In genomic region chr2:142621287-142621686, GRCh38 we compare ENCODE assay signal across 34 cellular contexts.
"Had no signal": no experiment of that assay in that cellular context is flagged by ENCODE, and none has a peak within 500 bp of the region (broad histone marks: within the 10 kb centered on the region; RNA-seq: fewer than 3 reads in every experiment).

No MANE protein-coding gene starts in this region.

- H3K27me3 ChIP-seq: MG63 had no signal

- H3K27ac ChIP-seq: KMS-11 had no signal

- DNase-seq: Karpas-422, Kasumi-1, KG1, MG63, MM.1S, MV-4-11, NCI-H1048, NCI-H1092, NCI-H1092 treated with DMSO at 0.1 percent for 48 hours, NCI-H1105, NCI-H1105 treated with DMSO at 0.1 percent for 48 hours, NCI-H1417, NCI-H1417 treated with DMSO at 0.1 percent for 48 hours, NCI-H1436, NCI-H1436 treated with DMSO at 0.1 percent for 48 hours, NCI-H146, NCI-H1694, NCI-H1694 treated with DMSO at 0.1 percent for 48 hours, NCI-H187, NCI-H187 treated with DMSO at 0.1 percent for 48 hours, NCI-H1930, NCI-H2029, NCI-H2029 treated with DMSO at 0.1 percent for 48 hours, NCI-H2081, NCI-H2081 treated with DMSO at 0.1 percent for 48 hours, NCI-H2107, NCI-H2171, NCI-H2171 treated with DMSO at 0.1 percent for 48 hours, NCI-H2227 treated with DMSO at 0.1 percent for 48 hours, NCI-H226, NCI-H345, NCI-H446, NCI-H446 treated with DMSO at 0.1 percent for 48 hours had no signal

- H3K4me3 ChIP-seq: MG63 had no signal

- H3K9me3 ChIP-seq: MG63 had no signal

- H3K4me2 ChIP-seq: KMS-11 had no signal

- H3K36me3 ChIP-seq: MG63 had no signal

- H3K9ac ChIP-seq: KMS-11 had no signal
